In the genomic region with DNA sequence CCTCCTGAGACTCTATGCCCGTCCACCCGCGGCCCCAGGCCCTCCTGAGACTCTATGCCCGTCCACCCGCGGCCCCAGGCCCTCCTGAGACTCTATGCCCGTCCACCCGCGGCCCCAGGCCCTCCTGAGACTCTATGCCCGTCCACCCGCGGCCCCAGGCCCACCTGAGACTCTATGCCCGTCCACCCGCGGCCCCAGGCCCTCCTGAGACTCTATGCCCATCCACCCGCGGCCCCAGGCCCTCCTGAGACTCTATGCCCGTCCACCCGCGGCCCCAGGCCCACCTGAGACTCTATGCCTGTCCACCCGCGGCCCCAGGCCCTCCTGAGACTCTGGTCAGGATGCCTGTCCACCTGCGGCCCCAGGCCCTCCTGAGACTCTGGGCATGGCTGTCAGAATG, we compare ENCODE assay signal across 1 cellular context. TPM values are rescaled to one million over a fixed set of nuclear protein-coding genes. Genes with fewer than 3 reads are reported as not detected.
"Had no signal": no experiment of that assay in that cellular context is flagged by ENCODE, and none has a peak within 500 bp of the region (broad histone marks: within the 10 kb centered on the region; RNA-seq: fewer than 3 reads in every experiment).

No MANE protein-coding gene starts in this region.

RNA-seq across cellular contexts. Expression of a gene that starts 31.8 kb away (rescaled TPM):
- total RNA-seq: ascending aorta had no signal
